In genomic region chr1:28173980-28174297, GRCh38 we compare ENCODE assay signal across 10 cellular contexts. TPM values are rescaled to one million over a fixed set of nuclear protein-coding genes. Genes with fewer than 3 reads are reported as not detected.
A peak's percentile ranks its signal among the peaks of the same experiment; 100 is the strongest.
DNase-seq lines count a peak whose midpoint lies in the region; ATAC-seq and TF ChIP-seq lines count a peak whose summit lies in the region.
"Had no signal": no experiment of that assay in that cellular context is flagged by ENCODE, and none has a peak within 500 bp of the region (broad histone marks: within the 10 kb centered on the region; RNA-seq: fewer than 3 reads in every experiment).

No MANE protein-coding gene starts in this region.

- H3K9me3 Mint-ChIP-seq in CD14-positive monocyte (no peaks in the 10 kb centered on the region), neural progenitor cell (no peaks in the 10 kb centered on the region)
- no peaks in the 10 kb centered on the region for H3K9me3 Mint-ChIP-seq in activated T-helper 17 cell treated with anti-CD3 and anti-CD28 coated beads, Interleukin-2, amount 50 U/mL, for 72 hours
- H3K9me3 Mint-ChIP-seq: CD8-positive, alpha-beta T cell had no signal

- H3K27ac Mint-ChIP-seq in CD14-positive monocyte (peak overlapping the region; percentile 97 to 99 (median 98)), neural progenitor cell (peak overlapping the region; percentile 47)
- no peak overlapping the region for H3K27ac Mint-ChIP-seq in activated T-helper 17 cell treated with anti-CD3 and anti-CD28 coated beads, Interleukin-2, amount 50 U/mL, for 72 hours
- H3K27ac Mint-ChIP-seq: CD8-positive, alpha-beta T cell had no signal

- H3K27me3 Mint-ChIP-seq in CD14-positive monocyte (ENCODE audit: low read depth in 3 of 3) (peaks cover 0 to 8% (median 4%) of the 10 kb centered on the region in 3 donors), neural progenitor cell (ENCODE audit: insufficient read depth, low read depth) (no peaks in the 10 kb centered on the region)
- peaks cover 28% of the 10 kb centered on the region for H3K27me3 Mint-ChIP-seq in activated T-helper 17 cell treated with anti-CD3 and anti-CD28 coated beads, Interleukin-2, amount 50 U/mL, for 72 hours

- DNase-seq in CD14-positive monocyte (ENCODE audit: low spot score) (no peak), SK-N-MC (ENCODE audit: low read depth, low spot score) (no peak), fibroblast of peridontal ligament (ENCODE audit: extremely low read depth) (peak; percentile 15), neural progenitor cell (ENCODE audit: low spot score) (no peak), HK-2 (ENCODE audit: unreplicated experiment) (no peak)
- DNase-seq in effector memory CD4-positive, alpha-beta T cell: no peak
- DNase-seq: CD8-positive, alpha-beta T cell; NCI-H69 had no signal

- H3K4me3 ChIP-seq in SK-N-MC (no peak overlapping the region), neural progenitor cell (no peak overlapping the region)
- H3K4me3 ChIP-seq in effector memory CD4-positive, alpha-beta T cell (ENCODE audit: insufficient read depth, low read depth, low read length, poor library complexity, severe bottlenecking): no peak overlapping the region

- H3K27ac ChIP-seq in SK-N-MC (peak overlapping the region; percentile 15; the same call in 1 of the 2 replicates), neural progenitor cell (no peak overlapping the region)
- H3K27ac ChIP-seq in effector memory CD4-positive, alpha-beta T cell (ENCODE audit: insufficient read depth, low read length, poor library complexity, severe bottlenecking): no peak overlapping the region

- no peaks in the 10 kb centered on the region for H3F3A ChIP-seq in neural progenitor cell (ENCODE audit: low read depth)

- H3K9me3 ChIP-seq in SK-N-MC (ENCODE audit: low read depth, low read length) (no peaks in the 10 kb centered on the region), neural progenitor cell (ENCODE audit: low read depth) (no peaks in the 10 kb centered on the region)
- no peaks in the 10 kb centered on the region for H3K9me3 ChIP-seq in effector memory CD4-positive, alpha-beta T cell (ENCODE audit: control insufficient read depth, low read length)

- TF ChIP-seq CTCF in CD14-positive monocyte (IDR thresholded peaks at IDR 0.05) (no peak), neural progenitor cell (IDR thresholded peaks at IDR 0.05) (no peak)

- H3K4me1 Mint-ChIP-seq in CD14-positive monocyte (peaks cover 82% of the 10 kb centered on the region), neural progenitor cell (peaks cover 27% of the 10 kb centered on the region)
- peaks cover 29% of the 10 kb centered on the region for H3K4me1 Mint-ChIP-seq in activated T-helper 17 cell treated with anti-CD3 and anti-CD28 coated beads, Interleukin-2, amount 50 U/mL, for 72 hours

- H3K4me1 ChIP-seq in neural progenitor cell: no peaks in the 10 kb centered on the region
- H3K4me1 ChIP-seq in effector memory CD4-positive, alpha-beta T cell (ENCODE audit: control insufficient read depth, insufficient read depth, low read length, poor library complexity, severe bottlenecking): peaks cover 16% of the 10 kb centered on the region

- H4K20me1 ChIP-seq in neural progenitor cell (ENCODE audit: low read depth): no peaks in the 10 kb centered on the region

- no peaks in the 10 kb centered on the region for H3K79me2 ChIP-seq in neural progenitor cell (ENCODE audit: low read depth)

- H3K4me3 Mint-ChIP-seq in CD14-positive monocyte: peak overlapping the region; percentile 96 to 98
- H3K4me3 Mint-ChIP-seq in neural progenitor cell: no peak overlapping the region
- H3K4me3 Mint-ChIP-seq in activated T-helper 17 cell treated with anti-CD3 and anti-CD28 coated beads, Interleukin-2, amount 50 U/mL, for 72 hours: no peak overlapping the region
- H3K4me3 Mint-ChIP-seq: CD8-positive, alpha-beta T cell had no signal

- H2AFZ ChIP-seq in neural progenitor cell (replicated peaks): no peak overlapping the region

- intact Hi-C loops in CD14-positive monocyte (cut with micrococcal nuclease): loop anchor here (5.0 kb wide), 2 partner anchors 37 to 82 kb away; no protein-coding TSS in a partner anchor

- no peaks in the 10 kb centered on the region for H3K27me3 ChIP-seq in neural progenitor cell
- H3K27me3 ChIP-seq in effector memory CD4-positive, alpha-beta T cell (replicated peaks; ENCODE audit: control insufficient read depth, insufficient read depth, low read length, poor library complexity, severe bottlenecking): no peaks in the 10 kb centered on the region

- H3K36me3 ChIP-seq in SK-N-MC (ENCODE audit: insufficient read depth, low read length) (no peaks in the 10 kb centered on the region), neural progenitor cell (no peaks in the 10 kb centered on the region)
- H3K36me3 ChIP-seq in effector memory CD4-positive, alpha-beta T cell (ENCODE audit: control insufficient read depth, insufficient read depth, low read length): no peaks in the 10 kb centered on the region

- H3K9ac ChIP-seq in SK-N-MC (ENCODE audit: insufficient read length): no peak overlapping the region
- no peak overlapping the region for H3K9ac ChIP-seq in neural progenitor cell

- H3K36me3 Mint-ChIP-seq in CD14-positive monocyte: peaks cover 30 to 65% of the 10 kb centered on the region in 2 donors
- no peaks in the 10 kb centered on the region for H3K36me3 Mint-ChIP-seq in neural progenitor cell
- no peaks in the 10 kb centered on the region for H3K36me3 Mint-ChIP-seq in activated T-helper 17 cell treated with anti-CD3 and anti-CD28 coated beads, Interleukin-2, amount 50 U/mL, for 72 hours (ENCODE audit: low read depth)
- H3K36me3 Mint-ChIP-seq: CD8-positive, alpha-beta T cell had no signal

- ATAC-seq in GM21723 (IDR thresholded peaks at IDR 0.05; ENCODE audit: unreplicated experiment): no peak
- ATAC-seq in activated T-helper 17 cell treated with anti-CD3 and anti-CD28 coated beads, Interleukin-2, amount 50 U/mL, for 72 hours (replicated peaks): no peak
- ATAC-seq: CD8-positive, alpha-beta T cell had no signal

- H3K4me2 ChIP-seq in neural progenitor cell: no peak overlapping the region

RNA-seq across cellular contexts. Expression of gene PTAFR, which starts 2.6 kb away (rescaled TPM):
- polyA plus RNA-seq in CD14-positive monocyte: 100 to 1,000 TPM; 331 to 347 TPM
- not detected in 2 replicates for total RNA-seq in neural progenitor cell (ENCODE audit: low replicate concordance)
- total RNA-seq in activated T-helper 17 cell treated with anti-CD3 and anti-CD28 coated beads, Interleukin-2, amount 50 U/mL, for 72 hours: under 1 TPM; 0.29 to 0.32 TPM

RNA-seq across cellular contexts. Expression of gene DNAJC8, which starts 58.9 kb away (rescaled TPM):
- polyA plus RNA-seq in CD14-positive monocyte: 100 to 1,000 TPM; 113 to 118 TPM
- 92.0 and 117 TPM in 2 replicates for total RNA-seq in neural progenitor cell (ENCODE audit: low replicate concordance)
- 100 to 1,000 TPM in 1 of 2 donors, 10 to 100 TPM in 1; 66.2 to 102 TPM for total RNA-seq in activated T-helper 17 cell treated with anti-CD3 and anti-CD28 coated beads, Interleukin-2, amount 50 U/mL, for 72 hours

Comparison
In these comparisons a context has a peak if more than half of its experiments do, and no peak if none do; other contexts are left out.
1. H3K4me3 Mint-ChIP-seq: peak in CD14-positive monocyte (2 of 2); none in neural progenitor cell (single experiment) and activated T-helper 17 cell treated with anti-CD3 and anti-CD28 coated beads, Interleukin-2, amount 50 U/mL, for 72 hours (single experiment).